ENCODE assay signal across 23 cellular contexts in genomic region chr6:36516559-36516958, GRCh38. TPM values are rescaled to one million over a fixed set of nuclear protein-coding genes. Genes with fewer than 3 reads are reported as not detected.
A peak's percentile ranks its signal among the peaks of the same experiment; 100 is the strongest.
DNase-seq lines count a peak whose midpoint lies in the region; ATAC-seq and TF ChIP-seq lines count a peak whose summit lies in the region.
"Had no signal": no experiment of that assay in that cellular context is flagged by ENCODE, and none has a peak within 500 bp of the region (broad histone marks: within the 10 kb centered on the region; RNA-seq: fewer than 3 reads in every experiment).

No MANE protein-coding gene starts in this region.

- no peak for DNase-seq in activated naive CD4-positive, alpha-beta T cell treated with anti-CD3 and anti-CD28 coated beads, Interleukin-2, amount 10 ng/mL, durations not matched to agents 7 days and 5 days
- no peak for DNase-seq in activated naive CD4-positive, alpha-beta T cell treated with Interleukin-2 at 50 U/mL for 16 hours
- DNase-seq in Peyer's patch (peak in 2 of 3 donors; percentile 66 to 73), GM23338 (ENCODE audit: low spot score) (no peak)
- no peak for DNase-seq in effector CD4-positive, alpha-beta T cell
- DNase-seq in effector CD8-positive, alpha-beta T cell (lab: John Stamatoyannopoulos, UW) = no peak
- DNase-seq: activated CD4-positive, alpha-beta T cell treated with anti-CD3 and anti-CD28 coated beads for 36 hours; activated CD8-positive, alpha-beta memory T cell treated with anti-CD3 and anti-CD28 coated beads, Interleukin-2, amount 50 U/mL, for 4 hours; activated effector memory CD4-positive, alpha-beta T cell treated with Interleukin-2 at 50 U/mL for 16 hours; cortex of kidney; gastrocnemius medialis; H9; lower lobe of right lung; NCI-H1092; NCI-H187; NCI-H524 treated with DMSO at 0.1 percent for 48 hours; psoas muscle; uterus had no signal

- no peak for TF ChIP-seq POLR2A in Peyer's patch (IDR thresholded peaks at IDR 0.05)

- H3K79me2 ChIP-seq in GM23338 (replicated peaks; ENCODE audit: insufficient read depth) = no peaks in the 10 kb centered on the region

- H3K4me1 ChIP-seq in Peyer's patch (peaks cover 0 to 16% (median 0%) of the 10 kb centered on the region in 4 donors), liver (ENCODE audit: control insufficient read depth in 4 of 4, insufficient read depth in 4 of 4, low read length in 3 of 4) (peaks cover 11 to 28% (median 22%) of the 10 kb centered on the region in 4 donors), stomach smooth muscle (ENCODE audit: control insufficient read depth, insufficient read depth, low read length) (no peaks in the 10 kb centered on the region), GM23338 (ENCODE audit: insufficient read depth) (no peaks in the 10 kb centered on the region)
- H3K4me1 ChIP-seq: BLaER1, gastrocnemius medialis, lower lobe of right lung, psoas muscle, uterus had no signal

- H3K4me3 ChIP-seq in Peyer's patch (no peak overlapping the region), liver (ENCODE audit: low read depth in 1 of 3, low read length in 3 of 3) (no peak overlapping the region), stomach smooth muscle (ENCODE audit: low read length in 2 of 2) (no peak overlapping the region), GM23338 (no peak overlapping the region)
- H3K4me3 ChIP-seq: BLaER1, gastrocnemius medialis, lower lobe of right lung, psoas muscle, SJSA1, uterus had no signal

- H3K4me1 Mint-ChIP-seq in activated naive CD4-positive, alpha-beta T cell treated with anti-CD3 and anti-CD28 coated beads, Interleukin-2, amount 10 ng/mL, durations not matched to agents 7 days and 5 days = peaks cover 41% of the 10 kb centered on the region
- no peaks in the 10 kb centered on the region for H3K4me1 Mint-ChIP-seq in GM23338
- H3K4me1 Mint-ChIP-seq: H9 had no signal

- H3K4me2 ChIP-seq in GM23338 = no peak overlapping the region
- H3K4me2 ChIP-seq: BLaER1 had no signal

- no peak for TF ChIP-seq RAD21 in liver (IDR thresholded peaks at IDR 0.05)

- no peaks in the 10 kb centered on the region for H3F3A ChIP-seq in GM23338 (replicated peaks; ENCODE audit: low read depth)

- 36% methylated on average over 4 of the region's 4 CpGs for WGBS in liver

- peak overlapping the region; percentile 55 for H3K27ac Mint-ChIP-seq in activated naive CD4-positive, alpha-beta T cell treated with anti-CD3 and anti-CD28 coated beads, Interleukin-2, amount 10 ng/mL, durations not matched to agents 7 days and 5 days
- no peak overlapping the region for H3K27ac Mint-ChIP-seq in GM23338
- H3K27ac Mint-ChIP-seq: activated CD4-positive, alpha-beta T cell treated with anti-CD3 and anti-CD28 coated beads for 36 hours had no signal

- TF ChIP-seq CTCF in Peyer's patch (IDR thresholded peaks at IDR 0.05) = no peak
- no peak for TF ChIP-seq CTCF in liver (IDR thresholded peaks at IDR 0.05; ENCODE audit: low read depth, low read length, missing input control)
- no peak for TF ChIP-seq CTCF in GM23338 (conservative IDR thresholded peaks at IDR 0.05; ENCODE audit: low read depth in 2 of 2)

- H3K36me3 Mint-ChIP-seq in activated naive CD4-positive, alpha-beta T cell treated with anti-CD3 and anti-CD28 coated beads, Interleukin-2, amount 10 ng/mL, durations not matched to agents 7 days and 5 days = peaks cover 69% of the 10 kb centered on the region
- H3K36me3 Mint-ChIP-seq in GM23338 (ENCODE audit: low read depth) = peaks cover 27% of the 10 kb centered on the region

- no peaks in the 10 kb centered on the region for H3K9me2 ChIP-seq in GM23338 (ENCODE audit: insufficient read depth)

- no peaks in the 10 kb centered on the region for H3K27me3 ChIP-seq in Peyer's patch
- H3K27me3 ChIP-seq in liver (ENCODE audit: control insufficient read depth in 4 of 4, insufficient read depth in 4 of 4, low read length in 3 of 4) = no peaks in the 10 kb centered on the region
- no peaks in the 10 kb centered on the region for H3K27me3 ChIP-seq in stomach smooth muscle (ENCODE audit: control insufficient read depth in 1 of 2, insufficient read depth in 2 of 2, low read length in 2 of 2)
- H3K27me3 ChIP-seq in GM23338 (ENCODE audit: insufficient read depth) = no peaks in the 10 kb centered on the region
- H3K27me3 ChIP-seq: BLaER1, gastrocnemius medialis, SJSA1, uterus had no signal

- H3K9me3 ChIP-seq in Peyer's patch = no peaks in the 10 kb centered on the region
- no peaks in the 10 kb centered on the region for H3K9me3 ChIP-seq in liver (ENCODE audit: control insufficient read depth in 4 of 4, low read length in 3 of 4)
- no peaks in the 10 kb centered on the region for H3K9me3 ChIP-seq in stomach smooth muscle (ENCODE audit: control insufficient read depth in 2 of 2, low read length in 2 of 2)
- H3K9me3 ChIP-seq: BLaER1, gastrocnemius medialis, lower lobe of right lung, psoas muscle, SJSA1, uterus had no signal

- CTCF ChIA-PET in activated naive CD4-positive, alpha-beta T cell treated with anti-CD3 and anti-CD28 coated beads, Interleukin-2, amount 10 ng/mL, durations not matched to agents 7 days and 5 days (lab: Charles Lee) = interaction anchor here (0.6 kb wide), 1 partner anchor 473 kb away, joined by 4 read pairs; no protein-coding TSS in a partner anchor

- no peak overlapping the region for H2AFZ ChIP-seq in GM23338

- H3K36me3 ChIP-seq in Peyer's patch = peaks cover 0 to 54% (median 4%) of the 10 kb centered on the region in 3 donors
- H3K36me3 ChIP-seq in liver (ENCODE audit: control insufficient read depth in 4 of 4, insufficient read depth in 3 of 4, low read depth in 1 of 4, low read length in 3 of 4) = peaks cover 4 to 11% (median 8%) of the 10 kb centered on the region in 4 donors
- peaks cover 15 to 30% of the 10 kb centered on the region in 2 donors for H3K36me3 ChIP-seq in stomach smooth muscle (ENCODE audit: control insufficient read depth in 2 of 2, insufficient read depth in 2 of 2, low read length in 2 of 2)
- peaks cover 23% of the 10 kb centered on the region for H3K36me3 ChIP-seq in GM23338 (ENCODE audit: insufficient read depth)
- H3K36me3 ChIP-seq: uterus had no signal

- no peak overlapping the region for H3K27ac ChIP-seq in Peyer's patch
- H3K27ac ChIP-seq in liver (ENCODE audit: low read depth in 1 of 2, low read length in 2 of 2) = peak overlapping the region; percentile 6 to 91
- H3K27ac ChIP-seq in stomach smooth muscle (ENCODE audit: low read length) = peak overlapping the region; percentile 31
- no peak overlapping the region for H3K27ac ChIP-seq in GM23338 (ENCODE audit: low read depth)
- H3K27ac ChIP-seq: BLaER1, gastrocnemius medialis, HL-60, lower lobe of right lung, psoas muscle, SJSA1, uterus had no signal

- H3K27me3 Mint-ChIP-seq in activated naive CD4-positive, alpha-beta T cell treated with anti-CD3 and anti-CD28 coated beads, Interleukin-2, amount 10 ng/mL, durations not matched to agents 7 days and 5 days = no peaks in the 10 kb centered on the region
- peaks cover 2% of the 10 kb centered on the region for H3K27me3 Mint-ChIP-seq in GM23338 (ENCODE audit: insufficient read depth, low read depth, poor library complexity)
- H3K27me3 Mint-ChIP-seq: activated CD4-positive, alpha-beta T cell treated with anti-CD3 and anti-CD28 coated beads for 36 hours had no signal

- H3K4me3 Mint-ChIP-seq in activated naive CD4-positive, alpha-beta T cell treated with anti-CD3 and anti-CD28 coated beads, Interleukin-2, amount 10 ng/mL, durations not matched to agents 7 days and 5 days = no peak overlapping the region
- no peak overlapping the region for H3K4me3 Mint-ChIP-seq in GM23338
- H3K4me3 Mint-ChIP-seq: activated CD4-positive, alpha-beta T cell treated with anti-CD3 and anti-CD28 coated beads for 36 hours; H9 had no signal

- H3K9ac ChIP-seq in liver (ENCODE audit: low read depth in 1 of 2, low read length in 2 of 2) = no peak overlapping the region
- no peak overlapping the region for H3K9ac ChIP-seq in stomach smooth muscle (ENCODE audit: low read length in 2 of 2)
- H3K9ac ChIP-seq: BLaER1 had no signal

- ATAC-seq in GM23338 = no peak
- ATAC-seq: activated CD4-positive, alpha-beta T cell treated with anti-CD3 and anti-CD28 coated beads for 36 hours; gastrocnemius medialis; lower lobe of right lung; psoas muscle had no signal

- H3K9me3 Mint-ChIP-seq in activated naive CD4-positive, alpha-beta T cell treated with anti-CD3 and anti-CD28 coated beads, Interleukin-2, amount 10 ng/mL, durations not matched to agents 7 days and 5 days = no peaks in the 10 kb centered on the region
- H3K9me3 Mint-ChIP-seq in GM23338 = no peaks in the 10 kb centered on the region
- H3K9me3 Mint-ChIP-seq: H9 had no signal

- no peaks in the 10 kb centered on the region for H4K20me1 ChIP-seq in GM23338 (replicated peaks; ENCODE audit: insufficient read depth)

TF ChIP-seq in liver, 16 proteins besides CTCF, POLR2A, EP300 and RAD21 (continues in another document):
- TF ChIP-seq TAF1 (conservative IDR thresholded peaks at IDR 0.05) (no peak), NR2F2 (IDR thresholded peaks at IDR 0.05) (no peak), GABPA (IDR thresholded peaks at IDR 0.05 in 1 of 2, conservative IDR thresholded peaks at IDR 0.05 in 1 of 2) (no peak)

TF ChIP-seq in GM23338, 12 proteins besides CTCF, POLR2A, EP300 and RAD21:
- TF ChIP-seq ZNF114 (CRISPR knock-in tag; IDR thresholded peaks at IDR 0.05) (no peak), ETS1 (IDR thresholded peaks at IDR 0.05) (no peak)

RNA-seq across cellular contexts. Expression of gene STK38, which starts 30.7 kb away (rescaled TPM):
- total RNA-seq in Peyer's patch (100 to 1,000 TPM in 2 of 4 donors, 10 to 100 TPM in 2; 57.8 to 107 (median 87.9) TPM), liver (10 to 100 TPM; 13.3 to 21.8 TPM)
- polyA plus RNA-seq in liver (10 to 100 TPM in 1 of 2 donors, 1 to 10 TPM in 1; 9.3 to 11.2 TPM), GM23338 (2016; fragmentation: Nextera tagmentation; extraction: Ambion mirVana) (9.0 and 10.8 TPM in 2 replicates)
- total RNA-seq in GM23338 (2014; rRNA removed; shearing (Covaris generic)) = 15.2 and 17.4 TPM in 2 replicates

Comparison
In these comparisons a context has a peak if more than half of its experiments do, and no peak if none do; other contexts are left out.
1. DNase-seq: peak in Peyer's patch (2 of 3); none in activated naive CD4-positive, alpha-beta T cell treated with anti-CD3 and anti-CD28 coated beads, Interleukin-2, amount 10 ng/mL, durations not matched to agents 7 days and 5 days (single experiment), activated naive CD4-positive, alpha-beta T cell treated with Interleukin-2 at 50 U/mL for 16 hours (single experiment), GM23338 (single experiment), effector CD4-positive, alpha-beta T cell (single experiment) and effector CD8-positive, alpha-beta T cell (single experiment).
2. H3K27ac ChIP-seq: peak in liver (2 of 2) and stomach smooth muscle (single experiment); none in Peyer's patch (0 of 4) and GM23338 (single experiment).